In the genomic region with DNA sequence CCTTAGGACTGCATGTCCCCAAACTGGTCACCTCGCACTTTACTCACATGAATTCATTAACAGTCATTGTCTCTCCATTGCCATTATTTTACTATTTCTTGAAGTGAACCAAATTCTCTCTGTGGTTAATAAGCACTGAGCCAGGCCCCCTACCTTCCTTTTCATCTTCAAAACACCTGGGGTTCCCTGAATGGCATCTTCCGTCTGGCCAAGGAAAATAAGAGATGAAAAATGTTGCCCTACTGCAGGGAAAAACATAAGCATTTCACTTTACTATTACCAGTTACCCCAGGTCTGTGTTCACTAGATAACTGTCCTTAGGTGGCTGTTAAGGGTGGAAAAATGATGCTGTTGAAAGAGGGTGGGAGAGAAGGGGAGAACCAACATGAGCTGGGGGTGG, we compare ENCODE assay signal across 14 cellular contexts. TPM values are rescaled to one million over a fixed set of nuclear protein-coding genes. Genes with fewer than 3 reads are reported as not detected.
DNase-seq lines count a peak whose midpoint lies in the region; ATAC-seq, FAIRE-seq and TF ChIP-seq lines count a peak whose summit lies in the region.
"Had no signal": no experiment of that assay in that cellular context is flagged by ENCODE, and none has a peak within 500 bp of the region (broad histone marks: within the 10 kb centered on the region; RNA-seq: fewer than 3 reads in every experiment).

No MANE protein-coding gene starts in this region.

- no peak for TF ChIP-seq POLR2A in H1 (IDR thresholded peaks at IDR 0.05; ENCODE audit: control extremely low read depth in 1 of 2, low read depth in 2 of 2, low read length in 2 of 2)

- TF ChIP-seq CTCF in H1 (IDR thresholded peaks at IDR 0.05; ENCODE audit: control extremely low read depth in 1 of 3, insufficient read depth in 1 of 3, low read depth in 1 of 3, low read length in 3 of 3) (no peak), lower lobe of right lung (IDR thresholded peaks at IDR 0.05) (no peak)

- H3K27ac ChIP-seq in H1 (ENCODE audit: low read depth, low read length): no peak overlapping the region
- H3K27ac ChIP-seq in substantia nigra (ENCODE audit: low read depth, low read length, poor library complexity, severe bottlenecking): peak overlapping the region; percentile 12
- no peak overlapping the region for H3K27ac ChIP-seq in lower lobe of right lung
- H3K27ac ChIP-seq: BLaER1 treated with 17β-estradiol and CSF1 and Interleukin-3, amounts not matched to agents 10 nM and 100 nM had no signal

- H4K8ac ChIP-seq in H1 (ENCODE audit: extremely low read depth, insufficient read depth, low read length): no peak overlapping the region

- H3K4me3 ChIP-seq in H1 (ENCODE audit: extremely low read depth in 1 of 4, insufficient read depth in 2 of 4, low read depth in 3 of 4, low read length in 4 of 4): peak overlapping the region in 1 of 4 experiments; percentile 59; a peak in 1 of 8 replicates
- H3K4me3 ChIP-seq in lower lobe of right lung: no peak overlapping the region
- H3K4me3 ChIP-seq: BLaER1 treated with 17β-estradiol and CSF1 and Interleukin-3, amounts not matched to agents 10 nM and 100 nM; K562 had no signal

- H3K79me1 ChIP-seq in H1 (ENCODE audit: low read depth, low read length): no peaks in the 10 kb centered on the region

- H3K36me3 ChIP-seq in H1 (ENCODE audit: control insufficient read depth in 2 of 4, insufficient read depth in 4 of 4, low read length in 3 of 4): peaks cover 0 to 6% (median 0%) of the 10 kb centered on the region in 4 experiments; a peak in 1 of 8 replicates
- no peaks in the 10 kb centered on the region for H3K36me3 ChIP-seq in lower lobe of right lung

- WGBS in H1 (ENCODE audit: extremely low coverage in 1 of 2, insufficient coverage in 1 of 2, insufficient read length in 1 of 2, insufficient replicate concordance in 2 of 2, low coverage in 1 of 2, low lambda C conversion rate in 2 of 2, missing lambda C conversion rate in 1 of 2), 2 experiments: 10% methylated on average over 2 of the region's 2 CpGs; no CpG with 5 or more reads in 1 of the 2 experiments

- no peak for ATAC-seq in activated CD8-positive, alpha-beta memory T cell treated with anti-CD3 and anti-CD28 coated beads, Interleukin-2, amount 10 ng/mL, durations not matched to agents 7 days and 5 days
- ATAC-seq in T-helper 17 cell (no peak), lower lobe of right lung (no peak)
- ATAC-seq: K562 had no signal

- H3K27ac Mint-ChIP-seq in activated CD8-positive, alpha-beta memory T cell treated with anti-CD3 and anti-CD28 coated beads, Interleukin-2, amount 10 ng/mL, durations not matched to agents 7 days and 5 days: peak overlapping the region; percentile 12
- peak overlapping the region; percentile 84 for H3K27ac Mint-ChIP-seq in T-helper 17 cell
- H3K27ac Mint-ChIP-seq: HFFc6 had no signal

- no peaks in the 10 kb centered on the region for H3K9me3 Mint-ChIP-seq in activated CD8-positive, alpha-beta memory T cell treated with anti-CD3 and anti-CD28 coated beads, Interleukin-2, amount 10 ng/mL, durations not matched to agents 7 days and 5 days (ENCODE audit: low read depth)

- CTCF ChIA-PET in activated CD8-positive, alpha-beta memory T cell treated with anti-CD3 and anti-CD28 coated beads, Interleukin-2, amount 10 ng/mL, durations not matched to agents 7 days and 5 days (lab: Charles Lee): interaction anchor here (1.4 to 2.0 kb wide), 2 partner anchors 92 to 288 kb away, joined by 3 to 7 read pairs; no protein-coding TSS in a partner anchor
- CTCF ChIA-PET in H1 (lab: Charles Lee; ENCODE audit: partially characterized antibody): interaction anchor here (1.5 to 12.5 kb wide), 5 partner anchors 9 to 92 kb away, joined by 4 to 79 read pairs (median 5); no protein-coding TSS in a partner anchor

- H2BK5ac ChIP-seq in H1 (ENCODE audit: low read depth, low read length): no peak overlapping the region

- TF ChIP-seq RAD21 in H1 (IDR thresholded peaks at IDR 0.05 in 1 of 2, conservative IDR thresholded peaks at IDR 0.05 in 1 of 2; ENCODE audit: low read depth in 2 of 2, low read length in 2 of 2): no peak

- no peak overlapping the region for H4K5ac ChIP-seq in H1 (ENCODE audit: insufficient read length, low read depth, low read length)

- peaks cover 9 to 10% of the 10 kb centered on the region in 2 experiments for H4K20me1 ChIP-seq in H1 (replicated peaks in 1 of 2; ENCODE audit: control insufficient read depth in 1 of 2, insufficient read depth in 2 of 2, low read length in 2 of 2)

- H3K79me2 ChIP-seq in H1 (ENCODE audit: control insufficient read depth in 1 of 2, insufficient read depth in 2 of 2, low read length in 2 of 2): no peaks in the 10 kb centered on the region

- peaks cover 17% of the 10 kb centered on the region; the same call in 1 of the 2 replicates for H3K23me2 ChIP-seq in H1 (ENCODE audit: low read depth, low read length)

- no peak overlapping the region for H2BK120ac ChIP-seq in H1 (replicated peaks; ENCODE audit: low read depth, low read length)

- H3K4ac ChIP-seq in H1 (replicated peaks; ENCODE audit: insufficient read length, low read depth, low read length): no peak overlapping the region

- no peak overlapping the region for H2BK20ac ChIP-seq in H1 (ENCODE audit: low read length)

- H2AFZ ChIP-seq in H1 (ENCODE audit: low read length): no peak overlapping the region

- H2BK12ac ChIP-seq in H1 (ENCODE audit: low read depth, low read length): no peak overlapping the region

- H3K36me3 Mint-ChIP-seq in activated CD8-positive, alpha-beta memory T cell treated with anti-CD3 and anti-CD28 coated beads, Interleukin-2, amount 10 ng/mL, durations not matched to agents 7 days and 5 days: no peaks in the 10 kb centered on the region
- peaks cover 12% of the 10 kb centered on the region for H3K36me3 Mint-ChIP-seq in T-helper 17 cell (ENCODE audit: low read depth)

- H3K4me3 Mint-ChIP-seq in activated CD8-positive, alpha-beta memory T cell treated with anti-CD3 and anti-CD28 coated beads, Interleukin-2, amount 10 ng/mL, durations not matched to agents 7 days and 5 days: no peak overlapping the region
- H3K4me3 Mint-ChIP-seq in T-helper 17 cell: peak overlapping the region; percentile 9
- H3K4me3 Mint-ChIP-seq: HFFc6 had no signal

- no peak overlapping the region for H3K23ac ChIP-seq in H1 (ENCODE audit: insufficient read length)

- peaks cover 89% of the 10 kb centered on the region for H3K27me3 Mint-ChIP-seq in activated CD8-positive, alpha-beta memory T cell treated with anti-CD3 and anti-CD28 coated beads, Interleukin-2, amount 10 ng/mL, durations not matched to agents 7 days and 5 days
- peaks cover 87% of the 10 kb centered on the region for H3K27me3 Mint-ChIP-seq in T-helper 17 cell

- no peak overlapping the region for H3K18ac ChIP-seq in H1 (ENCODE audit: extremely low read depth, low read length)

- TF ChIP-seq EP300 in H1 (IDR thresholded peaks at IDR 0.05; ENCODE audit: borderline replicate concordance in 1 of 2, low read depth in 2 of 2, low read length in 2 of 2): no peak

- no peak for FAIRE-seq in H1 (lab: Jason Lieb, UNC)
- FAIRE-seq: K562 had no signal

- no peak overlapping the region for H2AK5ac ChIP-seq in H1 (ENCODE audit: low read depth, low read length)

- intact Hi-C loops in lower lobe of right lung (cut with DNase I): no loop called here

- no peak overlapping the region for H3K14ac ChIP-seq in H1 (ENCODE audit: insufficient read length)

- H3K4me1 ChIP-seq in H1 (replicated peaks in 1 of 4; ENCODE audit: control insufficient read depth in 3 of 4, insufficient read depth in 4 of 4, low read length in 3 of 4) (peaks cover 12 to 28% (median 20%) of the 10 kb centered on the region in 4 experiments), lower lobe of right lung (peaks cover 10% of the 10 kb centered on the region)
- H3K4me1 ChIP-seq: BLaER1 treated with 17β-estradiol and CSF1 and Interleukin-3, amounts not matched to agents 10 nM and 100 nM had no signal

- no peak overlapping the region for H3K56ac ChIP-seq in H1 (replicated peaks; ENCODE audit: insufficient read length, low read depth, low read length)

- H3K4me2 ChIP-seq in H1 (ENCODE audit: insufficient read depth in 1 of 2, low read depth in 2 of 2, low read length in 2 of 2): peak overlapping the region; percentile 87 to 94; a peak in 2 of 4 replicates
- H3K4me2 ChIP-seq: BLaER1 treated with 17β-estradiol and CSF1 and Interleukin-3, amounts not matched to agents 10 nM and 100 nM had no signal

- no peak overlapping the region for H2BK15ac ChIP-seq in H1 (ENCODE audit: low read length)

- peak; percentile 15 for DNase-seq in activated CD8-positive, alpha-beta memory T cell treated with anti-CD3 and anti-CD28 coated beads, Interleukin-2, amount 10 ng/mL, durations not matched to agents 7 days and 5 days
- no peak for DNase-seq in activated CD8-positive, alpha-beta memory T cell treated with anti-CD3 and anti-CD28 coated beads, Interleukin-2, amount 50 U/mL, for 48 hours
- DNase-seq in T-helper 17 cell (no peak), H1 (ENCODE audit: low read depth in 1 of 2, low spot score in 2 of 2) (no peak), substantia nigra (lab: John Stamatoyannopoulos, UW) (no peak), lower lobe of right lung (no peak), NCI-H1048 (lab: John Stamatoyannopoulos, UW) (no peak)
- DNase-seq: DMS79 treated with DMSO at 0.1 percent for 48 hours, HFFc6, NCI-H187, NCI-H2107, NCI-H226 had no signal

- H3K9me3 ChIP-seq in T-helper 17 cell (ENCODE audit: control insufficient read depth, low read length, poor library complexity, severe bottlenecking): no peaks in the 10 kb centered on the region
- no peaks in the 10 kb centered on the region for H3K9me3 ChIP-seq in H1 (ENCODE audit: insufficient read depth in 2 of 2, low read depth in 1 of 2, low read length in 1 of 2)
- H3K9me3 ChIP-seq in lower lobe of right lung: no peaks in the 10 kb centered on the region

- peaks cover 67 to 85% (median 75%) of the 10 kb centered on the region in 4 experiments for H3K27me3 ChIP-seq in H1 (replicated peaks in 1 of 4; ENCODE audit: control insufficient read depth in 3 of 4, extremely low read depth in 1 of 4, insufficient read depth in 3 of 4, low read length in 3 of 4)
- peaks cover 87% of the 10 kb centered on the region for H3K27me3 ChIP-seq in lower lobe of right lung (ENCODE audit: low read depth)

- no peak overlapping the region for H4K91ac ChIP-seq in H1 (replicated peaks; ENCODE audit: insufficient read length, low read length)

- H3K9ac ChIP-seq in H1 (replicated peaks in 1 of 4; ENCODE audit: extremely low read depth in 1 of 4, low read depth in 3 of 4, low read length in 3 of 4): no peak overlapping the region
- H3K9ac ChIP-seq: BLaER1 treated with 17β-estradiol and CSF1 and Interleukin-3, amounts not matched to agents 10 nM and 100 nM had no signal

- no peaks in the 10 kb centered on the region for H3K4me1 Mint-ChIP-seq in activated CD8-positive, alpha-beta memory T cell treated with anti-CD3 and anti-CD28 coated beads, Interleukin-2, amount 10 ng/mL, durations not matched to agents 7 days and 5 days
- H3K4me1 Mint-ChIP-seq in T-helper 17 cell: peaks cover 11% of the 10 kb centered on the region

- POLR2A ChIA-PET in H1 (lab: Charles Lee; ENCODE audit: partially characterized antibody): no interaction called here

RNA-seq across cellular contexts. Expression of a gene that starts 10.0 kb away (rescaled TPM):
- not detected for total RNA-seq in activated CD8-positive, alpha-beta memory T cell treated with anti-CD3 and anti-CD28 coated beads, Interleukin-2, amount 10 ng/mL, durations not matched to agents 7 days and 5 days
- not detected for total RNA-seq in T-helper 17 cell
- total RNA-seq in H1 (2021; fragmentation: NEBNext Ultra II Directional; extraction: Animal tissue kit (Norgen Biotek cat#: 25700)): not detected in 2 replicates
- not detected in 2 replicates for polyA plus RNA-seq in H1 (2011; rRNA removed)
- polyA plus RNA-seq in H1 (2011; cell fraction: cytosol; rRNA removed): not detected
- not detected for polyA plus RNA-seq in H1 (2011; cell fraction: nucleus; rRNA removed)
- not detected in 4 replicates for polyA plus RNA-seq in H1 (2012, experiment 1 of 2)
- not detected for polyA plus RNA-seq in H1 (2012, experiment 2 of 2)
- 0.06 TPM for polyA plus RNA-seq in H1 (2013, experiment 1 of 2)
- not detected for polyA plus RNA-seq in H1 (2013, experiment 2 of 2)
- not detected in 2 replicates for polyA minus RNA-seq in H1 (2011; rRNA and poly(A)+ RNA removed)
- polyA minus RNA-seq in H1 (2011; cell fraction: cytosol; rRNA and poly(A)+ RNA removed): not detected
- polyA minus RNA-seq in H1 (2011; cell fraction: nucleus; rRNA and poly(A)+ RNA removed): not detected
- not detected for total RNA-seq in lower lobe of right lung
- total RNA-seq: K562 had no signal
